In genomic region chr10:15775513-15775912, GRCh38 we compare ENCODE assay signal across 18 cellular contexts. TPM values are rescaled to one million over a fixed set of nuclear protein-coding genes. Genes with fewer than 3 reads are reported as not detected.
A peak's percentile ranks its signal among the peaks of the same experiment; 100 is the strongest.
DNase-seq lines count a peak whose midpoint lies in the region; ATAC-seq and TF ChIP-seq lines count a peak whose summit lies in the region.
"Had no signal": no experiment of that assay in that cellular context is flagged by ENCODE, and none has a peak within 500 bp of the region (broad histone marks: within the 10 kb centered on the region; RNA-seq: fewer than 3 reads in every experiment).

No MANE protein-coding gene starts in this region.

- no peak overlapping the region for H3K4me3 ChIP-seq in AG04450 (ENCODE audit: low read depth, low read length)
- no peak overlapping the region for H3K4me3 ChIP-seq in brain microvascular endothelial cell (ENCODE audit: low read depth, low read length)
- H3K4me3 ChIP-seq: lung, right lobe of liver, testis had no signal

- TF ChIP-seq CTCF in AG04450 (IDR thresholded peaks at IDR 0.05; ENCODE audit: low read depth, low read length) (no peak), brain microvascular endothelial cell (IDR thresholded peaks at IDR 0.05; ENCODE audit: low read depth, low read length, missing control alignments) (no peak)

- POLR2A ChIA-PET in AG04450 (lab: Yijun Ruan, JAX) = no interaction called here

- no peaks in the 10 kb centered on the region for H3K27me3 ChIP-seq in AG04450 (ENCODE audit: control insufficient read depth, insufficient read depth, low read length)
- H3K27me3 ChIP-seq in brain microvascular endothelial cell (replicated peaks) = no peaks in the 10 kb centered on the region
- H3K27me3 ChIP-seq: right lobe of liver, testis had no signal

- H3K9me3 ChIP-seq in AG04450 (ENCODE audit: control insufficient read depth, insufficient read depth, low read length) = no peaks in the 10 kb centered on the region
- H3K9me3 ChIP-seq: right lobe of liver, testis had no signal

- CTCF ChIA-PET in AG04450 (lab: Charles Lee) = no interaction called here

- ATAC-seq in GM18858 (IDR thresholded peaks at IDR 0.05; ENCODE audit: unreplicated experiment) (no peak), HG02763 (IDR thresholded peaks at IDR 0.05; ENCODE audit: unreplicated experiment) (no peak)
- ATAC-seq: esophagus mucosa, HepG2, right lobe of liver had no signal

- no peaks in the 10 kb centered on the region for H3K36me3 ChIP-seq in brain microvascular endothelial cell (replicated peaks)

- in situ Hi-C loops in brain microvascular endothelial cell (cut with HindIII; ENCODE audit: low pct_ligation_motif_present, low sequenced_read_pairs) = no loop called here

- DNase-seq in AG04450 (ENCODE audit: low read depth, low spot score) (peak; percentile 69), HS-27A (ENCODE audit: low read depth) (peak; percentile 24), brain microvascular endothelial cell (peak; percentile 77), kidney glomerular epithelial cell (lab: John Stamatoyannopoulos, UW) (peak; percentile 8), NCI-H1930 (lab: John Stamatoyannopoulos, UW) (no peak), cerebellar nuclear complex (lab: John Stamatoyannopoulos, UW) (no peak)
- DNase-seq: activated CD4-positive, alpha-beta T cell treated with anti-CD3 and anti-CD28 coated beads for 48 hours; activated naive CD8-positive, alpha-beta T cell treated with anti-CD3 and anti-CD28 coated beads, Interleukin-2, amount 10 ng/mL, durations not matched to agents 7 days and 5 days; AML-193; DMS 273 treated with DMSO at 0.1 percent for 48 hours; NCI-H2107; right lobe of liver; testis had no signal

- H3K27ac ChIP-seq in AG04450 (ENCODE audit: low read depth, low read length) (no peak overlapping the region), brain microvascular endothelial cell (no peak overlapping the region)
- H3K27ac ChIP-seq: right lobe of liver, testis had no signal

RNA-seq across cellular contexts. Expression of gene ITGA8, which starts 55.8 kb away (rescaled TPM):
- 0.20 and 0.25 TPM in 2 replicates for polyA plus RNA-seq in AG04450 (2011; rRNA removed)
- polyA minus RNA-seq in AG04450 (2011; rRNA and poly(A)+ RNA removed) = 0.04 and 0.32 TPM in 2 replicates
- polyA plus RNA-seq: HepG2 had no signal

Comparison
In these comparisons a context has a peak if more than half of its experiments do, and no peak if none do; other contexts are left out.
1. DNase-seq: peak in AG04450 (single experiment), HS-27A (single experiment), brain microvascular endothelial cell (single experiment) and kidney glomerular epithelial cell (single experiment); none in NCI-H1930 (0 of 2) and cerebellar nuclear complex (0 of 2).